12 cellular contexts compared by ENCODE assay signal in genomic region chr1:119376594-119376993, GRCh38. TPM values are rescaled to one million over a fixed set of nuclear protein-coding genes. Genes with fewer than 3 reads are reported as not detected.
"Had no signal": no experiment of that assay in that cellular context is flagged by ENCODE, and none has a peak within 500 bp of the region (broad histone marks: within the 10 kb centered on the region; RNA-seq: fewer than 3 reads in every experiment).

No MANE protein-coding gene starts in this region.

- H3K9me3 ChIP-seq: HAP-1 had no signal

- H3K9ac ChIP-seq: GM23248 had no signal

- H3K4me3 ChIP-seq: GM23248, GM23338, HAP-1 had no signal

- FAIRE-seq: H1, H54 had no signal

- H3K27ac ChIP-seq: GM23248 had no signal

- H2AFZ ChIP-seq: GM23248, GM23338 had no signal

- ATAC-seq: GM23338, HCT116 had no signal

- DNase-seq: GM23248, GOT3, H7, H9, HCEC 1CT, HFFc6 had no signal

- H3K4me2 ChIP-seq: GM23338 had no signal

- H3K36me3 ChIP-seq: HAP-1 had no signal

RNA-seq across cellular contexts. Expression of gene HAO2, which starts 8.0 kb away (rescaled TPM):
- total RNA-seq: GM23248, GM23338, H1, H4, HFFc6 had no signal
- polyA plus RNA-seq: GM23248, GM23338, H1 had no signal

RNA-seq across cellular contexts. Expression of gene HSD3B2, which starts 38.4 kb away (rescaled TPM):
- total RNA-seq: GM23248, GM23338, H1, H4, H9, HFFc6 had no signal
- polyA plus RNA-seq: GM23248, GM23338, H1 had no signal
